8 cellular contexts compared by ENCODE assay signal in genomic region chr12:92929957-92930356, GRCh38. TPM values are rescaled to one million over a fixed set of nuclear protein-coding genes. Genes with fewer than 3 reads are reported as not detected.
DNase-seq lines count a peak whose midpoint lies in the region; FAIRE-seq and TF ChIP-seq lines count a peak whose summit lies in the region.

No MANE protein-coding gene starts in this region.

- H3K4me1 ChIP-seq in Peyer's patch (peaks cover 0 to 13% (median 4%) of the 10 kb centered on the region in 4 donors), esophagus (ENCODE audit: control insufficient read depth in 2 of 2, insufficient read depth in 2 of 2, low read length in 1 of 2) (peaks cover 0 to 4% of the 10 kb centered on the region in 2 donors), prostate gland (replicated peaks) (no peaks in the 10 kb centered on the region)

- intact Hi-C loops in prostate gland (cut with DNase I) = loop anchor here (5.0 kb wide), 1 partner anchor 447 kb away; the partner anchor contains the start of gene NUDT4

- peak; percentile 39 for DNase-seq in G401 (ENCODE audit: low spot score)
- DNase-seq in Peyer's patch = no peak
- DNase-seq in prostate gland (ENCODE audit: low spot score) = no peak
- DNase-seq in NCI-H1930 (lab: John Stamatoyannopoulos, UW) = no peak
- no peak for DNase-seq in GM10248 (ENCODE audit: extremely low spot score)
- DNase-seq in GM12891 (ENCODE audit: insufficient read length, low spot score) = no peak
- DNase-seq in SK-N-DZ (ENCODE audit: low spot score) = no peak

- TF ChIP-seq CTCF in Peyer's patch (IDR thresholded peaks at IDR 0.05) (no peak), prostate gland (IDR thresholded peaks at IDR 0.05) (no peak), GM10248 (IDR thresholded peaks at IDR 0.05; ENCODE audit: control extremely low read depth, extremely low read depth, low read depth, missing control alignments) (no peak)

- no peaks in the 10 kb centered on the region for H3K36me3 ChIP-seq in Peyer's patch
- peaks cover 0 to 2% of the 10 kb centered on the region in 2 donors for H3K36me3 ChIP-seq in esophagus (ENCODE audit: control insufficient read depth in 2 of 2, insufficient read depth in 2 of 2, low read length in 1 of 2)
- H3K36me3 ChIP-seq in prostate gland = no peaks in the 10 kb centered on the region

- WGBS in esophagus, 2 donors = 7% methylated on average over 9 of the region's 9 CpGs
- WGBS in prostate gland = 5% methylated on average over 9 of the region's 9 CpGs

- TF ChIP-seq POLR2A in Peyer's patch (IDR thresholded peaks at IDR 0.05) (no peak), prostate gland (IDR thresholded peaks at IDR 0.05) (no peak), GM12891 (IDR thresholded peaks at IDR 0.05; ENCODE audit: low read depth, low read length) (no peak)

- in situ Hi-C loops in G401 (cut with HindIII; ENCODE audit: low sequenced_read_pairs) = no loop called here

- H3K27ac ChIP-seq in Peyer's patch (peak overlapping the region; percentile 95 to 99 (median 98)), esophagus (ENCODE audit: low read depth in 2 of 2, low read length in 1 of 2) (peak overlapping the region; percentile 59 to 100), prostate gland (peak overlapping the region; percentile 93 to 98)

- no peaks in the 10 kb centered on the region for H3K9me3 ChIP-seq in Peyer's patch
- no peaks in the 10 kb centered on the region for H3K9me3 ChIP-seq in esophagus (ENCODE audit: control insufficient read depth in 2 of 2, insufficient read depth in 1 of 2, low read depth in 1 of 2, low read length in 1 of 2)
- H3K9me3 ChIP-seq in prostate gland = no peaks in the 10 kb centered on the region

- H3K27me3 ChIP-seq in Peyer's patch = no peaks in the 10 kb centered on the region
- no peaks in the 10 kb centered on the region for H3K27me3 ChIP-seq in esophagus (ENCODE audit: control insufficient read depth in 1 of 2, insufficient read depth in 2 of 2, low read length in 2 of 2)
- H3K27me3 ChIP-seq in prostate gland (replicated peaks; ENCODE audit: insufficient read depth) = no peaks in the 10 kb centered on the region

- no peak for FAIRE-seq in GM12891 (lab: Jason Lieb, UNC)

- POLR2A ChIA-PET in GM10248 (lab: Yijun Ruan, JAX) = interaction anchor here (0.6 to 1.2 kb wide), 4 partner anchors 8 to 784 kb away, joined by 3 to 7 read pairs (median 3); partner anchors contain the start of gene BTG1

- CTCF ChIA-PET in GM10248 (lab: Yijun Ruan, JAX) = interaction anchor here (0.8 to 2.4 kb wide), 7 partner anchors 17 to 490 kb away, joined by 3 to 10 read pairs (median 4); no protein-coding TSS in a partner anchor

- H3K4me3 ChIP-seq in Peyer's patch (peak overlapping the region; percentile 71 to 98 (median 84)), esophagus (ENCODE audit: low read depth in 1 of 2, low read length in 2 of 2) (peak overlapping the region; percentile 63 to 77), prostate gland (peak overlapping the region; percentile 85)

TF ChIP-seq in GM12891, 5 proteins besides CTCF, POLR2A, EP300 and RAD21:
- TF ChIP-seq PAX5 (IDR thresholded peaks at IDR 0.05; ENCODE audit: insufficient read depth, low read length, severe bottlenecking) = no peak
- no peak for TF ChIP-seq TAF1 (IDR thresholded peaks at IDR 0.05; ENCODE audit: low read depth, low read length)
- no peak for TF ChIP-seq POU2F2 (IDR thresholded peaks at IDR 0.05; ENCODE audit: low read depth, low read length)
- no peak for TF ChIP-seq POLR2AphosphoS5 (IDR thresholded peaks at IDR 0.05; ENCODE audit: low read depth, low read length)
- TF ChIP-seq SPI1 (IDR thresholded peaks at IDR 0.05; ENCODE audit: low read depth, low read length) = no peak

RNA-seq across cellular contexts. Expression of gene EEA1, which starts 0.9 kb away (rescaled TPM):
- 7.6 and 10.0 TPM in 2 replicates for total RNA-seq in G401 (2014; rRNA removed; shearing (Covaris generic))
- total RNA-seq in Peyer's patch = 10 to 100 TPM; 13.2 to 78.4 (median 25.3) TPM
- polyA plus RNA-seq in esophagus = 1 to 10 TPM; 5.6 to 6.3 TPM
- total RNA-seq in prostate gland = 10 to 100 TPM; 18.6 to 22.6 TPM
- polyA plus RNA-seq in GM12891 (2012; ENCODE audit: low read depth, missing spikeins) = 2.9 TPM
- polyA plus RNA-seq in SK-N-DZ (2014; cell fraction: cytosol; rRNA removed) = 2.6 and 5.3 TPM in 2 replicates
- 4.0 and 6.0 TPM in 2 replicates for polyA plus RNA-seq in SK-N-DZ (2014; cell fraction: nucleus; rRNA removed)
